21 cellular contexts compared by ENCODE assay signal in genomic region chr2:59694176-59694575, GRCh38.
"Had no signal": no experiment of that assay in that cellular context is flagged by ENCODE, and none has a peak within 500 bp of the region (broad histone marks: within the 10 kb centered on the region; RNA-seq: fewer than 3 reads in every experiment).

No MANE protein-coding gene starts in this region.

- H3K4me2 ChIP-seq: hepatocyte, neural progenitor cell had no signal

- ATAC-seq: foreskin keratinocyte; gastroesophageal sphincter; heart left ventricle; left lobe of liver; naive thymus-derived CD4-positive, alpha-beta T cell; sciatic nerve; stimulated activated effector memory CD8-positive, alpha-beta T cell treated with anti-CD3 and anti-CD28 coated beads, Interleukin-12 subunit alpha, Interleukin-12 subunit beta, amount 100 ng/mL, for 72 hours had no signal

- H3K79me2 ChIP-seq: hepatocyte, parathyroid adenoma had no signal

- H3K4me3 ChIP-seq: coronary artery, esophagus muscularis mucosa, gastroesophageal sphincter, heart left ventricle, hepatocyte, lung, neural progenitor cell, stomach, thyroid gland had no signal

- H3K36me3 ChIP-seq: esophagus muscularis mucosa, gastroesophageal sphincter, heart left ventricle, neural progenitor cell, stomach, thyroid gland had no signal

- H3K27ac ChIP-seq: coronary artery, esophagus muscularis mucosa, foreskin keratinocyte, gastroesophageal sphincter, heart left ventricle, hepatocyte, neural progenitor cell, parathyroid adenoma, stomach, thyroid gland had no signal

- H3K27me3 ChIP-seq: esophagus muscularis mucosa, foreskin keratinocyte, gastroesophageal sphincter, heart left ventricle, hepatocyte, neural progenitor cell, stomach, thyroid gland had no signal

- H2AFZ ChIP-seq: hepatocyte, neural progenitor cell, parathyroid adenoma had no signal

- DNase-seq: dermis blood vessel endothelial cell; effector memory CD4-positive, alpha-beta T cell; foreskin keratinocyte; heart left ventricle; kidney; naive thymus-derived CD4-positive, alpha-beta T cell; stimulated activated CD4-positive, alpha-beta T cell treated with anti-CD3 and anti-CD28 coated beads, Interleukin-2, amount 100 ng/mL, for 24 hours; stimulated activated CD4-positive, alpha-beta T cell treated with anti-CD3 and anti-CD28 coated beads, Interleukin-4, amount 100 ng/mL, for 24 hours; stimulated activated naive CD4-positive, alpha-beta T cell treated with Interleukin-2 at 50 U/mL for 16 hours; stomach; thyroid gland had no signal

- H3K9ac ChIP-seq: neural progenitor cell, parathyroid adenoma had no signal

- H3K9me3 ChIP-seq: thyroid gland had no signal

- H3K4me1 ChIP-seq: esophagus muscularis mucosa, foreskin keratinocyte, gastroesophageal sphincter, heart left ventricle, parathyroid adenoma, stomach had no signal
